ENCODE assay signal across 1 cellular context in the genomic region with DNA sequence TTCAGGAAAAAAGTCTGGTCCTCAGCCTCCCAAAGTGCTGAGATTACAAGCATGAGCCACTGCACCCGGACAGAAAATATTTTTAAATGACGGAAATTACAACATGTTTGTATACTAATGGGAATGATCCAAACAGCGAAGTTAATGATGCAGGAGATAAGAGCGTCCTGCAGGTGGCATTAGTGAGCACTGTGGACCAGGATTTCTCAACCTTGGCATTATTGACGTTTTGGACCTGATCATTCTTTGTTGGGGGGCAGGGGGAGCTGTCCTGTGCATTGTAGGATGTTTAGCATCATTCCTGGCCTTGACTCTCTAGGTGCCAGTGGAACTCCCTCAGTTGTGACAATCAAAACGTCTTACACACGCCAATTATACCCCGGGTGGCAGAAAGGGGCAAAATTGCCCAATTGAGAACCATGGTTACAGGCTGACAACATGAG.
TF ChIP-seq lines count a peak whose summit lies in the region.

No MANE protein-coding gene starts in this region.

TF ChIP-seq in HepG2, 621 proteins besides CTCF, POLR2A, EP300 and RAD21 (continued from another document):
- TF ChIP-seq, protein P1, sequence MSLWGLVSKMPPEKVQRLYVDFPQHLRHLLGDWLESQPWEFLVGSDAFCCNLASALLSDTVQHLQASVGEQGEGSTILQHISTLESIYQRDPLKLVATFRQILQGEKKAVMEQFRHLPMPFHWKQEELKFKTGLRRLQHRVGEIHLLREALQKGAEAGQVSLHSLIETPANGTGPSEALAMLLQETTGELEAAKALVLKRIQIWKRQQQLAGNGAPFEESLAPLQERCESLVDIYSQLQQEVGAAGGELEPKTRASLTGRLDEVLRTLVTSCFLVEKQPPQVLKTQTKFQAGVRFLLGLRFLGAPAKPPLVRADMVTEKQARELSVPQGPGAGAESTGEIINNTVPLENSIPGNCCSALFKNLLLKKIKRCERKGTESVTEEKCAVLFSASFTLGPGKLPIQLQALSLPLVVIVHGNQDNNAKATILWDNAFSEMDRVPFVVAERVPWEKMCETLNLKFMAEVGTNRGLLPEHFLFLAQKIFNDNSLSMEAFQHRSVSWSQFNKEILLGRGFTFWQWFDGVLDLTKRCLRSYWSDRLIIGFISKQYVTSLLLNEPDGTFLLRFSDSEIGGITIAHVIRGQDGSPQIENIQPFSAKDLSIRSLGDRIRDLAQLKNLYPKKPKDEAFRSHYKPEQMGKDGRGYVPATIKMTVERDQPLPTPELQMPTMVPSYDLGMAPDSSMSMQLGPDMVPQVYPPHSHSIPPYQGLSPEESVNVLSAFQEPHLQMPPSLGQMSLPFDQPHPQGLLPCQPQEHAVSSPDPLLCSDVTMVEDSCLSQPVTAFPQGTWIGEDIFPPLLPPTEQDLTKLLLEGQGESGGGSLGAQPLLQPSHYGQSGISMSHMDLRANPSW (CRISPR knock-in tag; IDR thresholded peaks at IDR 0.05; ENCODE audit: borderline replicate concordance) = peak; percentile 65; the same call in 1 of the 2 replicates
- TF ChIP-seq SALL1 (CRISPR knock-in tag; IDR thresholded peaks at IDR 0.05) (no peak), KDM6A (CRISPR knock-in tag; IDR thresholded peaks at IDR 0.05; ENCODE audit: low read depth) (no peak), HHEX (CRISPR knock-in tag; IDR thresholded peaks at IDR 0.05) (no peak), FOXK1 (CRISPR knock-in tag; IDR thresholded peaks at IDR 0.05; ENCODE audit: borderline replicate concordance, low read depth) (peak; percentile 57; the same call in 1 of the 2 replicates), GTF3A (CRISPR knock-in tag; conservative IDR thresholded peaks at IDR 0.05) (no peak), MTF1 (CRISPR knock-in tag; IDR thresholded peaks at IDR 0.05) (no peak), CHD4 (IDR thresholded peaks at IDR 0.05; ENCODE audit: borderline replicate concordance, low read length) (peak; percentile 57; the same call in 1 of the 2 replicates), CENPT (CRISPR knock-in tag; IDR thresholded peaks at IDR 0.05; ENCODE audit: low read depth) (no peak), ZNF136 (CRISPR knock-in tag; IDR thresholded peaks at IDR 0.05; ENCODE audit: low read depth) (0 out of 2 replicates have a peak, but pooled peaks have one; percentile 34), KDM4B (CRISPR knock-in tag; IDR thresholded peaks at IDR 0.05) (peak; percentile 29; the same call in 1 of the 2 replicates), GPN1 (CRISPR knock-in tag; IDR thresholded peaks at IDR 0.05; ENCODE audit: borderline replicate concordance) (no peak), XBP1 (CRISPR knock-in tag; IDR thresholded peaks at IDR 0.05) (no peak), MYC (CRISPR knock-in tag; IDR thresholded peaks at IDR 0.05; ENCODE audit: borderline replicate concordance) (no peak), RARA (CRISPR knock-in tag; IDR thresholded peaks at IDR 0.05) (no peak), ZNF224 (CRISPR knock-in tag; IDR thresholded peaks at IDR 0.05) (no peak), JUND (CRISPR knock-in tag; IDR thresholded peaks at IDR 0.05) (no peak), ZNF143 (CRISPR knock-in tag; IDR thresholded peaks at IDR 0.05) (no peak)
- TF ChIP-seq, protein P2, sequence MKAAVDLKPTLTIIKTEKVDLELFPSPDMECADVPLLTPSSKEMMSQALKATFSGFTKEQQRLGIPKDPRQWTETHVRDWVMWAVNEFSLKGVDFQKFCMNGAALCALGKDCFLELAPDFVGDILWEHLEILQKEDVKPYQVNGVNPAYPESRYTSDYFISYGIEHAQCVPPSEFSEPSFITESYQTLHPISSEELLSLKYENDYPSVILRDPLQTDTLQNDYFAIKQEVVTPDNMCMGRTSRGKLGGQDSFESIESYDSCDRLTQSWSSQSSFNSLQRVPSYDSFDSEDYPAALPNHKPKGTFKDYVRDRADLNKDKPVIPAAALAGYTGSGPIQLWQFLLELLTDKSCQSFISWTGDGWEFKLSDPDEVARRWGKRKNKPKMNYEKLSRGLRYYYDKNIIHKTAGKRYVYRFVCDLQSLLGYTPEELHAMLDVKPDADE (CRISPR knock-in tag; IDR thresholded peaks at IDR 0.05) = no peak
- TF ChIP-seq, protein P3, sequence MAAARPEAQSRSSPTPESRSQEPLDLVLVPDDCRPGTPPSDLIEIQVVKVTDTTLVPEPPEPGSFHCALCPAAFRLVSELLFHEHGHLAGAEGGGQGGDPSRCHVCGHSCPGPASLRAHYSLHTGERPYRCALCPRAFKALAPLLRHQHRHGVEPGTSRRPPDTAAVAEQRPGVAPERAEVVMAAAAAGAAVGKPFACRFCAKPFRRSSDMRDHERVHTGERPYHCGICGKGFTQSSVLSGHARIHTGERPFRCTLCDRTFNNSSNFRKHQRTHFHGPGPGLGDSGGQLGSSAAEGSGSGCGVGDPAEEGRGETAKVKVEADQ (CRISPR knock-in tag; IDR thresholded peaks at IDR 0.05; ENCODE audit: borderline replicate concordance) = 0 out of 2 replicates have a peak, but pooled peaks have one; percentile 50
- TF ChIP-seq, protein P4, sequence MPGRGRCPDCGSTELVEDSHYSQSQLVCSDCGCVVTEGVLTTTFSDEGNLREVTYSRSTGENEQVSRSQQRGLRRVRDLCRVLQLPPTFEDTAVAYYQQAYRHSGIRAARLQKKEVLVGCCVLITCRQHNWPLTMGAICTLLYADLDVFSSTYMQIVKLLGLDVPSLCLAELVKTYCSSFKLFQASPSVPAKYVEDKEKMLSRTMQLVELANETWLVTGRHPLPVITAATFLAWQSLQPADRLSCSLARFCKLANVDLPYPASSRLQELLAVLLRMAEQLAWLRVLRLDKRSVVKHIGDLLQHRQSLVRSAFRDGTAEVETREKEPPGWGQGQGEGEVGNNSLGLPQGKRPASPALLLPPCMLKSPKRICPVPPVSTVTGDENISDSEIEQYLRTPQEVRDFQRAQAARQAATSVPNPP (CRISPR knock-in tag; IDR thresholded peaks at IDR 0.05) = 0 out of 2 replicates have a peak, but pooled peaks have one; percentile 29
- TF ChIP-seq, protein P5, sequence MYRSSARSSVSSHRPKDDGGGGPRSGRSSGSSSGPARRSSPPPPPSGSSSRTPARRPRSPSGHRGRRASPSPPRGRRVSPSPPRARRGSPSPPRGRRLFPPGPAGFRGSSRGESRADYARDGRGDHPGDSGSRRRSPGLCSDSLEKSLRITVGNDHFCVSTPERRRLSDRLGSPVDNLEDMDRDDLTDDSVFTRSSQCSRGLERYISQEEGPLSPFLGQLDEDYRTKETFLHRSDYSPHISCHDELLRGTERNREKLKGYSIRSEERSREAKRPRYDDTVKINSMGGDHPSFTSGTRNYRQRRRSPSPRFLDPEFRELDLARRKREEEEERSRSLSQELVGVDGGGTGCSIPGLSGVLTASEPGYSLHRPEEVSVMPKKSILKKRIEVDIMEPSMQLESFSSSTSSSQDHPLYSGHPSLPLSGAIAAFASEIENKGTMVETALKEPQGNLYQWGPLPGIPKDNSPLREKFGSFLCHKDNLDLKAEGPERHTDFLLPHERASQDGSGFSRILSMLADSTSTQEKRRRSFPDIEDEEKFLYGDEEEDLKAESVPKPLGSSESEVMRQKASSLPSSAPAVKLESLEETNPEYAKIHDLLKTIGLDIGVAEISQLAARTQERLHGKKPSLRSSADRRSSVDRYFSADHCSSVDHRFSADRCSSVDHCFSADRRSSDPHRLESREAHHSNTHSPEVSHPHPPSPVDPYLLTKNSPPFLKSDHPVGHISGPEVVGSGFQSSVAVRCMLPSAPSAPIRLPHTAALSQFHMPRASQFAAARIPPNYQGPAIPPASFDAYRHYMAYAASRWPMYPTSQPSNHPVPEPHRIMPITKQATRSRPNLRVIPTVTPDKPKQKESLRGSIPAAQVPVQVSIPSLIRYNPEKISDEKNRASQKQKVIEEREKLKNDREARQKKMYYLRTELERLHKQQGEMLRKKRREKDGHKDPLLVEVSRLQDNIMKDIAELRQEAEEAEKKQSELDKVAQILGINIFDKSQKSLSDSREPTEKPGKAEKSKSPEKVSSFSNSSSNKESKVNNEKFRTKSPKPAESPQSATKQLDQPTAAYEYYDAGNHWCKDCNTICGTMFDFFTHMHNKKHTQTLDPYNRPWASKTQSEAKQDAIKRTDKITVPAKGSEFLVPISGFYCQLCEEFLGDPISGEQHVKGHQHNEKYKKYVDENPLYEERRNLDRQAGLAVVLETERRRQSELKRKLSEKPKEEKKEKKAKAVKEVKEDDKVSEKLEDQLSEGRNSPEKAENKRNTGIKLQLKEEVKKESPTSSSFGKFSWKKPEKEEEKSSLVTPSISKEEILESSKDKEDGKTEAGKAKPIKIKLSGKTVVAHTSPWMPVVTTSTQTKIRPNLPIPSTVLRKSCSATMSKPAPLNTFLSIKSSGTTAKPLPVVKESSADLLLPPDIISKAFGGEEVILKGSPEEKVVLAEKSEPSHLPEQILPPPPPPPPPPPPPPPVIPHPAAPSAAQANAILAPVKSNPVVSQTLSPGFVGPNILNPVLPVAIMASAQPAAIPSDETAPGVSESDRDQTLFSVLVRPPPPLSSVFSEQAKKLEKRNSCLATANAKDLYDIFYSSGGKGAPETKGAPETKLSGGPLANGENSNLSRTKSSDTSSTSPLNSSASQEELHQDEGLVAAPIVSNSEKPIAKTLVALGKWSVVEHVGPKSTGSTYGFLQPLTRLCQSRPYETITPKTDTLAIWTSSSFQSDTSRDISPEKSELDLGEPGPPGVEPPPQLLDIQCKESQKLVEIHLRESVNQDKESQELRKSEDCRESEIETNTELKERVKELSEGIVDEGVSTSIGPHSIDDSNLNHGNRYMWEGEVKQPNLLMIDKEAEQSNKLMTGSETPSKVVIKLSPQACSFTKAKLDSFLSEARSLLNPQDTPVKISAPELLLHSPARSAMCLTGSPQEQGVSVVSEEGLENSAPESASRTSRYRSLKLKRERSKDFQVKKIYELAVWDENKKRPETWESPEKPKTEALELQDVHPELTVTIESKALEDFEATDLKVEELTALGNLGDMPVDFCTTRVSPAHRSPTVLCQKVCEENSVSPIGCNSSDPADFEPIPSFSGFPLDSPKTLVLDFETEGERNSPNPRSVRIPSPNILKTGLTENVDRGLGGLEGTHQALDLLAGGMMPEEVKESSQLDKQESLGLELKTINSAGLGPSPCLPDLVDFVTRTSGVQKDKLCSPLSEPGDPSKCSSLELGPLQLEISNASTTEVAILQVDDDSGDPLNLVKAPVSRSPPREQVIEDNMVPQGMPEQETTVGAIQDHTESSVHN (CRISPR knock-in tag; IDR thresholded peaks at IDR 0.05) = no peak
- TF ChIP-seq, protein P6, sequence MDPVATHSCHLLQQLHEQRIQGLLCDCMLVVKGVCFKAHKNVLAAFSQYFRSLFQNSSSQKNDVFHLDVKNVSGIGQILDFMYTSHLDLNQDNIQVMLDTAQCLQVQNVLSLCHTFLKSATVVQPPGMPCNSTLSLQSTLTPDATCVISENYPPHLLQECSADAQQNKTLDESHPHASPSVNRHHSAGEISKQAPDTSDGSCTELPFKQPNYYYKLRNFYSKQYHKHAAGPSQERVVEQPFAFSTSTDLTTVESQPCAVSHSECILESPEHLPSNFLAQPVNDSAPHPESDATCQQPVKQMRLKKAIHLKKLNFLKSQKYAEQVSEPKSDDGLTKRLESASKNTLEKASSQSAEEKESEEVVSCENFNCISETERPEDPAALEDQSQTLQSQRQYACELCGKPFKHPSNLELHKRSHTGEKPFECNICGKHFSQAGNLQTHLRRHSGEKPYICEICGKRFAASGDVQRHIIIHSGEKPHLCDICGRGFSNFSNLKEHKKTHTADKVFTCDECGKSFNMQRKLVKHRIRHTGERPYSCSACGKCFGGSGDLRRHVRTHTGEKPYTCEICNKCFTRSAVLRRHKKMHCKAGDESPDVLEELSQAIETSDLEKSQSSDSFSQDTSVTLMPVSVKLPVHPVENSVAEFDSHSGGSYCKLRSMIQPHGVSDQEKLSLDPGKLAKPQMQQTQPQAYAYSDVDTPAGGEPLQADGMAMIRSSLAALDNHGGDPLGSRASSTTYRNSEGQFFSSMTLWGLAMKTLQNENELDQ (CRISPR knock-in tag; IDR thresholded peaks at IDR 0.05; ENCODE audit: borderline replicate concordance) = no peak
- TF ChIP-seq, protein P7, sequence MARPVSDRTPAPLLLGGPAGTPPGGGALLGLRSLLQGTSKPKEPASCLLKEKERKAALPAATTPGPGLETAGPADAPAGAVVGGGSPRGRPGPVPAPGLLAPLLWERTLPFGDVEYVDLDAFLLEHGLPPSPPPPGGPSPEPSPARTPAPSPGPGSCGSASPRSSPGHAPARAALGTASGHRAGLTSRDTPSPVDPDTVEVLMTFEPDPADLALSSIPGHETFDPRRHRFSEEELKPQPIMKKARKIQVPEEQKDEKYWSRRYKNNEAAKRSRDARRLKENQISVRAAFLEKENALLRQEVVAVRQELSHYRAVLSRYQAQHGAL (CRISPR knock-in tag; IDR thresholded peaks at IDR 0.05; ENCODE audit: not compliant biosample characterization) = no peak
- TF ChIP-seq, protein P8, sequence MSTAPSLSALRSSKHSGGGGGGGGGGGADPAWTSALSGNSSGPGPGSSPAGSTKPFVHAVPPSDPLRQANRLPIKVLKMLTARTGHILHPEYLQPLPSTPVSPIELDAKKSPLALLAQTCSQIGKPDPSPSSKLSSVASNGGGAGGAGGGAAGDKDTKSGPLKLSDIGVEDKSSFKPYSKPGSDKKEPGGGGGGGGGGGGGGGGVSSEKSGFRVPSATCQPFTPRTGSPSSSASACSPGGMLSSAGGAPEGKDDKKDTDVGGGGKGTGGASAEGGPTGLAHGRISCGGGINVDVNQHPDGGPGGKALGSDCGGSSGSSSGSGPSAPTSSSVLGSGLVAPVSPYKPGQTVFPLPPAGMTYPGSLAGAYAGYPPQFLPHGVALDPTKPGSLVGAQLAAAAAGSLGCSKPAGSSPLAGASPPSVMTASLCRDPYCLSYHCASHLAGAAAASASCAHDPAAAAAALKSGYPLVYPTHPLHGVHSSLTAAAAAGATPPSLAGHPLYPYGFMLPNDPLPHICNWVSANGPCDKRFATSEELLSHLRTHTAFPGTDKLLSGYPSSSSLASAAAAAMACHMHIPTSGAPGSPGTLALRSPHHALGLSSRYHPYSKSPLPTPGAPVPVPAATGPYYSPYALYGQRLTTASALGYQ (CRISPR knock-in tag; IDR thresholded peaks at IDR 0.05) = no peak
